1 cellular context compared by ENCODE assay signal in genomic region chr19:30358319-30358718, GRCh38.
TF ChIP-seq lines count a peak whose summit lies in the region.

No MANE protein-coding gene starts in this region.

TF ChIP-seq in HEK293, 187 proteins besides CTCF, POLR2A, EP300 and RAD21 (continued from another document):
- no peak for TF ChIP-seq ZNF510 (tag by site-specific recombination; IDR thresholded peaks at IDR 0.05; ENCODE audit: insufficient replicate concordance)
